In genomic region chr1:157201767-157202166, GRCh38 we compare ENCODE assay signal across 21 cellular contexts.
DNase-seq lines count a peak whose midpoint lies in the region; ATAC-seq and TF ChIP-seq lines count a peak whose summit lies in the region.
"Had no signal": no experiment of that assay in that cellular context is flagged by ENCODE, and none has a peak within 500 bp of the region (broad histone marks: within the 10 kb centered on the region; RNA-seq: fewer than 3 reads in every experiment).

No MANE protein-coding gene starts in this region.

- H3K27ac ChIP-seq in endodermal cell (ENCODE audit: low read depth, low read length) = no peak overlapping the region
- H3K27ac ChIP-seq: A549; BLaER1 treated with 17β-estradiol and CSF1 and Interleukin-3, amounts not matched to agents 10 nM and 100 nM; HL-60; RWPE1; SJCRH30 had no signal

- no peaks in the 10 kb centered on the region for H3K4me1 ChIP-seq in endodermal cell (ENCODE audit: control insufficient read depth, insufficient read depth, low read length)
- H3K4me1 ChIP-seq: A549, SJCRH30 had no signal

- TF ChIP-seq CTCF in endodermal cell (conservative IDR thresholded peaks at IDR 0.05) = no peak

- 85 to 99% methylated on average over 3 to 4 of the region's 4 CpGs for WGBS in endodermal cell (ENCODE audit: insufficient coverage in 1 of 2, insufficient read length in 1 of 2), 2 experiments

- H3K27me3 ChIP-seq in endodermal cell (ENCODE audit: control insufficient read depth, insufficient read depth, low read length, poor library complexity, severe bottlenecking) = no peaks in the 10 kb centered on the region
- H3K27me3 ChIP-seq: BLaER1 treated with 17β-estradiol and CSF1 and Interleukin-3, amounts not matched to agents 10 nM and 100 nM; SJCRH30 had no signal

- no peaks in the 10 kb centered on the region for H3K9me3 ChIP-seq in endodermal cell (ENCODE audit: control insufficient read depth, low read length)
- H3K9me3 ChIP-seq: A549; BLaER1 treated with 17β-estradiol and CSF1 and Interleukin-3, amounts not matched to agents 10 nM and 100 nM; SJCRH30 had no signal

- no peak overlapping the region for H3K4me3 Mint-ChIP-seq in endodermal cell
- H3K4me3 Mint-ChIP-seq: CD8-positive, alpha-beta memory T cell; GM23338; IgD-negative memory B cell had no signal

- peaks cover 16% of the 10 kb centered on the region for H3K4me1 Mint-ChIP-seq in endodermal cell
- H3K4me1 Mint-ChIP-seq: CD8-positive, alpha-beta memory T cell; GM23338; IgD-negative memory B cell had no signal

- no peak for ATAC-seq in HG03354 (IDR thresholded peaks at IDR 0.05; ENCODE audit: poor library complexity, severe bottlenecking, unreplicated experiment)
- ATAC-seq: A549, GM23338, HCT116 had no signal

- no peak overlapping the region for H3K4me3 ChIP-seq in endodermal cell (ENCODE audit: low read length)
- H3K4me3 ChIP-seq: A549; BLaER1 treated with 17β-estradiol and CSF1 and Interleukin-3, amounts not matched to agents 10 nM and 100 nM; GM23338; SJCRH30 had no signal

- H3K27me3 Mint-ChIP-seq in endodermal cell (ENCODE audit: insufficient read depth) = no peaks in the 10 kb centered on the region

- no peaks in the 10 kb centered on the region for H3K9me3 Mint-ChIP-seq in endodermal cell
- H3K9me3 Mint-ChIP-seq: CD8-positive, alpha-beta memory T cell; GM23338; IgD-negative memory B cell had no signal

- no peaks in the 10 kb centered on the region for H3K36me3 ChIP-seq in endodermal cell (ENCODE audit: control insufficient read depth, insufficient read depth, low read length)
- H3K36me3 ChIP-seq: BLaER1 treated with 17β-estradiol and CSF1 and Interleukin-3, amounts not matched to agents 10 nM and 100 nM; SJCRH30 had no signal

- H3K9ac ChIP-seq in endodermal cell (ENCODE audit: extremely low read depth, low read length, poor library complexity, severe bottlenecking) = no peak overlapping the region
- H3K9ac ChIP-seq: BLaER1 treated with 17β-estradiol and CSF1 and Interleukin-3, amounts not matched to agents 10 nM and 100 nM had no signal

- peak; percentile 18 for DNase-seq in NCI-H748 (lab: John Stamatoyannopoulos, UW; ENCODE audit: unreplicated experiment)
- no peak for DNase-seq in NCI-H748 treated with DMSO at 0.1 percent for 48 hours (lab: John Stamatoyannopoulos, UW)
- DNase-seq in NCI-H2029 treated with DMSO at 0.1 percent for 48 hours (lab: John Stamatoyannopoulos, UW) = peak; percentile 79
- peak; percentile 19 for DNase-seq in endodermal cell
- no peak for DNase-seq in stimulated activated CD4-positive, alpha-beta T cell treated with anti-CD3 and anti-CD28 coated beads, Interleukin-2, amount 100 ng/mL, for 24 hours
- DNase-seq in MV-4-11 (lab: John Stamatoyannopoulos, UW) = no peak
- DNase-seq: CD8-positive, alpha-beta memory T cell; Kasumi-1; MM.1S; NCI-H1436 treated with DMSO at 0.1 percent for 48 hours; NCI-H2081 treated with DMSO at 0.1 percent for 48 hours; OCI-M1; SJCRH30 had no signal

- H3K36me3 Mint-ChIP-seq in endodermal cell (ENCODE audit: low read depth) = no peaks in the 10 kb centered on the region
- H3K36me3 Mint-ChIP-seq: CD8-positive, alpha-beta memory T cell had no signal

- H3K27ac Mint-ChIP-seq in endodermal cell = no peak overlapping the region
- H3K27ac Mint-ChIP-seq: GM23338 had no signal

Comparison
In these comparisons a context has a peak if more than half of its experiments do, and no peak if none do; other contexts are left out.
1. DNase-seq: peak in NCI-H748 (single experiment), NCI-H2029 treated with DMSO at 0.1 percent for 48 hours (single experiment) and endodermal cell (single experiment); none in NCI-H748 treated with DMSO at 0.1 percent for 48 hours (single experiment), stimulated activated CD4-positive, alpha-beta T cell treated with anti-CD3 and anti-CD28 coated beads, Interleukin-2, amount 100 ng/mL, for 24 hours (0 of 2) and MV-4-11 (single experiment).